30 cellular contexts compared by ENCODE assay signal in genomic region chrX:22424919-22425318, GRCh38.
"Had no signal": no experiment of that assay in that cellular context is flagged by ENCODE, and none has a peak within 500 bp of the region (broad histone marks: within the 10 kb centered on the region; RNA-seq: fewer than 3 reads in every experiment).

No MANE protein-coding gene starts in this region.

- H3K9ac ChIP-seq: KMS-11 had no signal

- H3K27ac ChIP-seq: ascending aorta, cardiac muscle cell, KMS-11, SK-N-MC had no signal

- H3K36me3 Mint-ChIP-seq: activated CD8-positive, alpha-beta memory T cell treated with anti-CD3 and anti-CD28 coated beads, Interleukin-2, amount 10 ng/mL, durations not matched to agents 7 days and 5 days; activated naive CD4-positive, alpha-beta T cell treated with anti-CD3 and anti-CD28 coated beads, Interleukin-2, amount 50 U/mL, for 72 hours; brain; T-cell had no signal

- DNase-seq: activated B cell treated with CpG ODN at 0.5 μM for 24 hours; activated CD4-positive, alpha-beta T cell treated with anti-CD3 and anti-CD28 coated beads for 1 hour; activated CD4-positive, alpha-beta T cell treated with anti-CD3 and anti-CD28 coated beads, Interleukin-2, amount 10 ng/mL, durations not matched to agents 24 days and 14 days; activated CD4-positive, alpha-beta T cell treated with anti-CD3 and anti-CD28 coated beads, Interleukin-2, amount 50 U/mL, for 48 hours; activated CD8-positive, alpha-beta memory T cell treated with anti-CD3 and anti-CD28 coated beads, Interleukin-2, amount 10 ng/mL, durations not matched to agents 7 days and 5 days; activated effector memory CD4-positive, alpha-beta T cell treated with anti-CD3 and anti-CD28 coated beads, Interleukin-2, amount 50 U/mL, for 16 hours; activated naive CD4-positive, alpha-beta T cell treated with Interleukin-2 at 50 U/mL for 16 hours; activated naive CD8-positive, alpha-beta T cell treated with anti-CD3 and anti-CD28 coated beads, Interleukin-2, amount 50 U/mL, for 24 hours; activated T-cell treated with anti-CD3 and anti-CD28 coated beads, Interleukin-2, amount 50 U/mL, for 24 hours; amniotic stem cell; MG63; MV-4-11; NCI-H1105; NCI-H1436; NCI-H1694 treated with DMSO at 0.1 percent for 48 hours; NCI-H2029 treated with DMSO at 0.1 percent for 48 hours; NCI-H345; NCI-H510A; NCI-H526 treated with DMSO at 0.1 percent for 48 hours; NK-92 treated with Interleukin-12 subunit alpha and Interleukin-12 subunit beta, amount 100 ng/mL, for 24 hours; T-cell; T-helper 2 cell; T1000 had no signal

- H3K4me1 ChIP-seq: ascending aorta had no signal

- H3K27me3 Mint-ChIP-seq: activated B cell treated with CpG ODN at 0.5 μM for 24 hours; activated CD4-positive, alpha-beta T cell treated with anti-CD3 and anti-CD28 coated beads, Interleukin-2, amount 10 ng/mL, durations not matched to agents 24 days and 14 days; activated CD8-positive, alpha-beta memory T cell treated with anti-CD3 and anti-CD28 coated beads, Interleukin-2, amount 10 ng/mL, durations not matched to agents 7 days and 5 days; activated naive CD8-positive, alpha-beta T cell treated with anti-CD3 and anti-CD28 coated beads, Interleukin-2, amount 50 U/mL, for 24 hours; brain had no signal

- H3K9me3 ChIP-seq: ascending aorta, MG63 had no signal

- H3K27ac Mint-ChIP-seq: activated B cell treated with CpG ODN at 0.5 μM for 24 hours; activated CD4-positive, alpha-beta T cell treated with anti-CD3 and anti-CD28 coated beads, Interleukin-2, amount 10 ng/mL, durations not matched to agents 24 days and 14 days; activated CD8-positive, alpha-beta memory T cell treated with anti-CD3 and anti-CD28 coated beads, Interleukin-2, amount 10 ng/mL, durations not matched to agents 7 days and 5 days; activated naive CD4-positive, alpha-beta T cell treated with anti-CD3 and anti-CD28 coated beads, Interleukin-2, amount 50 U/mL, for 72 hours; activated naive CD8-positive, alpha-beta T cell treated with anti-CD3 and anti-CD28 coated beads, Interleukin-2, amount 50 U/mL, for 24 hours; activated T-cell treated with anti-CD3 and anti-CD28 coated beads, Interleukin-2, amount 50 U/mL, for 24 hours; brain; T-cell had no signal

- FAIRE-seq: TTC549 had no signal

- H3K4me2 ChIP-seq: KMS-11 had no signal

- H3K4me3 Mint-ChIP-seq: activated B cell treated with CpG ODN at 0.5 μM for 24 hours; activated CD4-positive, alpha-beta T cell treated with anti-CD3 and anti-CD28 coated beads, Interleukin-2, amount 10 ng/mL, durations not matched to agents 24 days and 14 days; activated CD8-positive, alpha-beta memory T cell treated with anti-CD3 and anti-CD28 coated beads, Interleukin-2, amount 10 ng/mL, durations not matched to agents 7 days and 5 days; activated naive CD8-positive, alpha-beta T cell treated with anti-CD3 and anti-CD28 coated beads, Interleukin-2, amount 50 U/mL, for 24 hours; activated T-cell treated with anti-CD3 and anti-CD28 coated beads, Interleukin-2, amount 50 U/mL, for 24 hours; brain; T-cell had no signal

- H3K27me3 ChIP-seq: ascending aorta, cardiac muscle cell, MG63 had no signal

- H3K9me3 Mint-ChIP-seq: activated CD4-positive, alpha-beta T cell treated with anti-CD3 and anti-CD28 coated beads, Interleukin-2, amount 10 ng/mL, durations not matched to agents 24 days and 14 days; activated naive CD4-positive, alpha-beta T cell treated with anti-CD3 and anti-CD28 coated beads, Interleukin-2, amount 50 U/mL, for 72 hours; activated naive CD8-positive, alpha-beta T cell treated with anti-CD3 and anti-CD28 coated beads, Interleukin-2, amount 50 U/mL, for 24 hours had no signal

- H3K4me1 Mint-ChIP-seq: activated B cell treated with CpG ODN at 0.5 μM for 24 hours; activated CD4-positive, alpha-beta T cell treated with anti-CD3 and anti-CD28 coated beads, Interleukin-2, amount 10 ng/mL, durations not matched to agents 24 days and 14 days; activated CD8-positive, alpha-beta memory T cell treated with anti-CD3 and anti-CD28 coated beads, Interleukin-2, amount 10 ng/mL, durations not matched to agents 7 days and 5 days; activated naive CD8-positive, alpha-beta T cell treated with anti-CD3 and anti-CD28 coated beads, Interleukin-2, amount 50 U/mL, for 24 hours; brain; T-cell had no signal

- H3K36me3 ChIP-seq: ascending aorta, cardiac muscle cell, MG63 had no signal

- H3K4me3 ChIP-seq: ascending aorta, cardiac muscle cell, MG63, SK-N-MC had no signal
